ENCODE assay signal across 9 cellular contexts in the genomic region with DNA sequence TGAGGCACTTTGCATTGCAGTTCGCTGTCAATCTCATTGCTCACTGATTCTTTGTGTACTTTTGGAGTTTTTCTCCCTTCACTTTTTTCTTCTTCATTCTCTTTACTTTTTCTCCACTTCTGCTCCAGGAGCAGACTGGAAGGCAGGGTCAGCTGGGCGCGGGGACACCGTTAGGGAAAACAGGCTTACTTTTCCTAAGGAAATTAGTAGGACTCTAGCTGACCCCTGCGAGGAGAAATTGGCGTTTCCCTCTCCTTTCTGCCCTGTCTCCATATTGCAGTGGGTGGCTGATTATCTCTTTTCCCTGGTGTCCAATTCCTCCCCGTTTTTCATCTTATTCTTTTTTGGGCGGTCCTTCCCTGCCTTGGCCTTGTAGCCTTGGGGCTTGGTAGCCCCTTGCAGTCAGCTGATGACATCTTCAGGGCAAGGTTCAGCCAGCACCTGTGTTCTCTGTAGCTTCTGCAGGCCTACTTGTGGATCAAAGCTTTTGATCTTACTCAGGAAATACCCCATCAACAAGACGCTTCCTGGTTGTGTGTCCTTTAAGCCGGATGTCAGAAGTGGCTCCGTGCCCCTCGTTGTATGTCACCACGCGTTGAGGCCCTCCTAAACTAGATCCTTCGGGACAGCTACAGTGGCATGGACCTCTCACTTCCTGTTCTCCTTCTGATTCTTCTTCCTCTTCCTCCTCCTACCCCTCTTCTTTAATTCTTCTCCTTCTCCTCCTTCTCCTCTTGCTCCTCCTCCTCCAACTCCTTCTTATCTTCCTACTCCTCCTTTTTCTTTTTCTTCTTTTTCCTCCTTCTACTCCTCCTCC. TPM values are rescaled to one million over a fixed set of nuclear protein-coding genes. Genes with fewer than 3 reads are reported as not detected.
DNase-seq lines count a peak whose midpoint lies in the region; ATAC-seq and TF ChIP-seq lines count a peak whose summit lies in the region.
"Had no signal": no experiment of that assay in that cellular context is flagged by ENCODE, and none has a peak within 500 bp of the region (broad histone marks: within the 10 kb centered on the region; RNA-seq: fewer than 3 reads in every experiment).

No MANE protein-coding gene starts in this region.

- intact Hi-C loops in right cardiac atrium (cut with DNase I), result no loop called here
- intact Hi-C loops in transverse colon (cut with DNase I; ENCODE audit: low total_unique reads), result no loop called here

- no peaks in the 10 kb centered on the region for H3K27me3 ChIP-seq in right cardiac atrium (ENCODE audit: control insufficient read depth, insufficient read depth)
- H3K27me3 ChIP-seq in transverse colon, result no peaks in the 10 kb centered on the region

- peak; percentile 43 for ATAC-seq in T-helper 17 cell
- ATAC-seq in right cardiac atrium, result no peak
- no peak for ATAC-seq in HG03378 (IDR thresholded peaks at IDR 0.05; ENCODE audit: unreplicated experiment)

- no peaks in the 10 kb centered on the region for H3K27me3 Mint-ChIP-seq in T-helper 17 cell

- H3K4me3 Mint-ChIP-seq in T-helper 17 cell, result peak overlapping the region; percentile 87

- peak overlapping the region; percentile 99 for H3K27ac Mint-ChIP-seq in T-helper 17 cell

- H3K4me3 ChIP-seq in right cardiac atrium (ENCODE audit: low read length), result no peak overlapping the region
- H3K4me3 ChIP-seq in transverse colon, result no peak overlapping the region
- H3K4me3 ChIP-seq: SK-N-MC had no signal

- peaks cover 3% of the 10 kb centered on the region for H3K4me1 ChIP-seq in right cardiac atrium (ENCODE audit: control insufficient read depth, insufficient read depth, low read length)
- peaks cover 0 to 9% (median 7%) of the 10 kb centered on the region in 4 donors for H3K4me1 ChIP-seq in transverse colon

- H3K36me3 ChIP-seq in transverse colon, result no peaks in the 10 kb centered on the region

- no peak for TF ChIP-seq CTCF in transverse colon (IDR thresholded peaks at IDR 0.05)

- H3K9me3 ChIP-seq in T-helper 17 cell (ENCODE audit: control insufficient read depth, low read length, poor library complexity, severe bottlenecking) (no peaks in the 10 kb centered on the region), right cardiac atrium (ENCODE audit: control insufficient read depth, low read length) (no peaks in the 10 kb centered on the region), transverse colon (no peaks in the 10 kb centered on the region)

- DNase-seq in activated effector memory CD4-positive, alpha-beta T cell treated with anti-CD3 and anti-CD28 coated beads, Interleukin-2, amount 50 U/mL, for 16 hours, result peak; percentile 60
- DNase-seq in activated effector memory CD4-positive, alpha-beta T cell treated with Interleukin-2 at 50 U/mL for 16 hours, result no peak
- DNase-seq in T-helper 17 cell (no peak), right cardiac atrium (peak in 1 of 3 donors; percentile 43), transverse colon (peak; percentile 8), iPS-NIHi7 (ENCODE audit: extremely low spot score) (no peak), NCI-H446 treated with DMSO at 0.1 percent for 48 hours (lab: John Stamatoyannopoulos, UW) (no peak)

- TF ChIP-seq POLR2A in transverse colon (IDR thresholded peaks at IDR 0.05), result no peak

- peaks cover 45% of the 10 kb centered on the region for H3K4me1 Mint-ChIP-seq in T-helper 17 cell

- H3K27ac ChIP-seq in right cardiac atrium (ENCODE audit: low read length) (peak overlapping the region; percentile 26), transverse colon (peak overlapping the region in 3 of 4 donors; percentile 32 to 89 (median 63))
- H3K27ac ChIP-seq: SK-N-MC had no signal

- 44% methylated on average over 15 of the region's 15 CpGs for WGBS in right cardiac atrium
- 44 to 80% methylated on average over 1 to 15 of the region's 15 CpGs for WGBS in transverse colon (ENCODE audit: low coverage in 1 of 2), 2 donors

- in situ Hi-C loops in transverse colon (cut with MboI; ENCODE audit: low pct_ligation_motif_present in 1 of 4, low pct_unique_long_range_greater_than_20kb in 1 of 4, low sequenced_read_pairs in 3 of 4), result loop anchor here in 2 of 4 donors (25.0 kb wide), 1 partner anchor 222 kb away; a partner anchor contains a TSS

- no peak for TF ChIP-seq EP300 in transverse colon (IDR thresholded peaks at IDR 0.05; ENCODE audit: low read depth)

- H3K36me3 Mint-ChIP-seq in T-helper 17 cell (ENCODE audit: low read depth), result no peaks in the 10 kb centered on the region

RNA-seq across cellular contexts. Expression of a gene that starts 36.1 kb away (rescaled TPM):
- total RNA-seq in T-helper 17 cell (10 to 100 TPM; 29.8 to 39.8 TPM), right cardiac atrium (10 to 100 TPM; 26.9 to 36.8 (median 34.8) TPM), transverse colon (10 to 100 TPM in 1 of 4 donors, 1 to 10 TPM in 2, not detected in 1; 4.1 to 10.5 (median 9.4) TPM)
- polyA plus RNA-seq in right cardiac atrium, result 19.3 TPM

Comparison
In these comparisons a context has a peak if more than half of its experiments do, and no peak if none do; other contexts are left out.
1. DNase-seq: peak in activated effector memory CD4-positive, alpha-beta T cell treated with anti-CD3 and anti-CD28 coated beads, Interleukin-2, amount 50 U/mL, for 16 hours (single experiment) and transverse colon (single experiment); none in activated effector memory CD4-positive, alpha-beta T cell treated with Interleukin-2 at 50 U/mL for 16 hours (single experiment), T-helper 17 cell (0 of 3), iPS-NIHi7 (single experiment) and NCI-H446 treated with DMSO at 0.1 percent for 48 hours (single experiment).